In the genomic region with DNA sequence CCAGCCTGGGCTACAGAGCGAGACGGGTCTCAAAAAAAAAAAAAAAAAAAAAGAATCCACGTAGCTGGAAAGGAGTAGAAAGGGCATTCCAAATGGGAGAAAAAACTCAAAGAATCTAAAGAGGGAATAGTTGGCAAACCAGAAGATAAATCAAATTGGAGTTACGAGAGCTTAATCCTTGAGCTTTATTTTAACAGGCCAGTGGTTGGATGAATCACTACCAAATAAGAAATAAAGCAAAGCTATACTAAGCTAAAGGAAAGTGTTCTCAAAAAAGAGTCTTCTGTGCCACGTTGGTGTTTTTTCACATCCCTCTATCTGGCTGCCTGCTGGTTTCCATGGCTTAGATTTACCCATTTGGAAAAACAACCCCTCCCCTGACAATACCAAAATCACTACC, we compare ENCODE assay signal across 21 cellular contexts. TPM values are rescaled to one million over a fixed set of nuclear protein-coding genes. Genes with fewer than 3 reads are reported as not detected.
A peak's percentile ranks its signal among the peaks of the same experiment; 100 is the strongest.
DNase-seq lines count a peak whose midpoint lies in the region; ATAC-seq and TF ChIP-seq lines count a peak whose summit lies in the region.
"Had no signal": no experiment of that assay in that cellular context is flagged by ENCODE, and none has a peak within 500 bp of the region (broad histone marks: within the 10 kb centered on the region; RNA-seq: fewer than 3 reads in every experiment).

No MANE protein-coding gene starts in this region.

- TF ChIP-seq POLR2A in esophagus squamous epithelium (IDR thresholded peaks at IDR 0.05): no peak

- H3K9me3 ChIP-seq in MG63 (no peaks in the 10 kb centered on the region), esophagus squamous epithelium (no peaks in the 10 kb centered on the region), left ventricle myocardium inferior (replicated peaks) (no peaks in the 10 kb centered on the region)
- H3K9me3 ChIP-seq: BE2C, breast epithelium had no signal

- TF ChIP-seq CTCF in fibroblast of mammary gland (conservative IDR thresholded peaks at IDR 0.05; ENCODE audit: control insufficient read depth, insufficient read depth, low read depth, low read length): no peak
- TF ChIP-seq CTCF in esophagus squamous epithelium (IDR thresholded peaks at IDR 0.05): no peak
- no peak for TF ChIP-seq CTCF in left ventricle myocardium inferior (IDR thresholded peaks at IDR 0.05; ENCODE audit: borderline replicate concordance)

- no peak overlapping the region for H3K4me3 ChIP-seq in MG63
- no peak overlapping the region for H3K4me3 ChIP-seq in fibroblast of mammary gland (ENCODE audit: control insufficient read depth, low read depth, low read length)
- H3K4me3 ChIP-seq in esophagus squamous epithelium: no peak overlapping the region
- no peak overlapping the region for H3K4me3 ChIP-seq in left ventricle myocardium inferior
- H3K4me3 ChIP-seq: breast epithelium had no signal

- WGBS in esophagus squamous epithelium, 2 donors: 26 to 45% methylated on average over 4 to 5 of the region's 5 CpGs

- H3K36me3 ChIP-seq in MG63: no peaks in the 10 kb centered on the region; the same call in 1 of the 2 replicates
- no peaks in the 10 kb centered on the region for H3K36me3 ChIP-seq in esophagus squamous epithelium
- H3K36me3 ChIP-seq in left ventricle myocardium inferior: no peaks in the 10 kb centered on the region
- H3K36me3 ChIP-seq: BE2C, breast epithelium, WERI-Rb-1 had no signal

- no peaks in the 10 kb centered on the region for H3K27me3 ChIP-seq in MG63
- no peaks in the 10 kb centered on the region for H3K27me3 ChIP-seq in esophagus squamous epithelium
- H3K27me3 ChIP-seq in left ventricle myocardium inferior (ENCODE audit: low read depth): no peaks in the 10 kb centered on the region
- H3K27me3 ChIP-seq: BE2C, breast epithelium had no signal

- peak overlapping the region in 2 of 4 donors; percentile 3 to 36 for H3K27ac ChIP-seq in esophagus squamous epithelium
- no peak overlapping the region for H3K27ac ChIP-seq in left ventricle myocardium inferior (replicated peaks)
- H3K27ac ChIP-seq: WERI-Rb-1 had no signal

- DNase-seq in AG08396 (ENCODE audit: low spot score): peak; percentile 21
- DNase-seq in MG63: peak; percentile 27
- DNase-seq in fibroblast of mammary gland (ENCODE audit: low read depth): peak; percentile 80
- peak; percentile 24 for DNase-seq in renal cortical epithelial cell (ENCODE audit: low read depth)
- no peak for DNase-seq in DMS53 treated with DMSO at 0.1 percent for 48 hours (lab: John Stamatoyannopoulos, UW; ENCODE audit: unreplicated experiment)
- no peak for DNase-seq in esophagus squamous epithelium (lab: John Stamatoyannopoulos, UW)
- DNase-seq in left ventricle myocardium inferior: no peak
- DNase-seq: activated gamma-delta T cell treated with Interleukin-2 at 50 U/mL for 16 hours; BE2C; endodermal cell; head of caudate nucleus; Kasumi-1; naive B cell; NCI-H1694 treated with DMSO at 0.1 percent for 48 hours; NCI-H524 treated with DMSO at 0.1 percent for 48 hours; OCI-M1; retina; stimulated activated CD4-positive, alpha-beta T cell treated with anti-CD3 and anti-CD28 coated beads, Interleukin-2, amount 100 ng/mL, for 48 hours; WERI-Rb-1 had no signal

- no peak for ATAC-seq in HG02840 (IDR thresholded peaks at IDR 0.05; ENCODE audit: low FRiP score, unreplicated experiment)

- H3K4me1 ChIP-seq in esophagus squamous epithelium (peaks cover 13 to 95% (median 21%) of the 10 kb centered on the region in 3 donors), left ventricle myocardium inferior (peaks cover 97% of the 10 kb centered on the region)
- H3K4me1 ChIP-seq: BE2C had no signal

- intact Hi-C loops in esophagus squamous epithelium (cut with DNase I): no loop called here
- intact Hi-C loops in left ventricle myocardium inferior (cut with micrococcal nuclease): no loop called here

RNA-seq across cellular contexts. Expression of a gene that starts 14.0 kb away (rescaled TPM):
- total RNA-seq in MG63 (2014; rRNA removed; shearing (Covaris generic); ENCODE audit: low replicate concordance): 21.1 and 42.2 TPM in 2 replicates
- total RNA-seq in renal cortical epithelial cell: 51.2 and 67.7 TPM in 2 replicates
- 10 to 100 TPM; 31.8 to 50.0 (median 44.5) TPM for total RNA-seq in esophagus squamous epithelium
- total RNA-seq in left ventricle myocardium inferior: 29.3 TPM

Comparison
In these comparisons a context has a peak if more than half of its experiments do, and no peak if none do; other contexts are left out.
1. DNase-seq: peak in AG08396 (single experiment), MG63 (single experiment), fibroblast of mammary gland (single experiment) and renal cortical epithelial cell (single experiment); none in DMS53 treated with DMSO at 0.1 percent for 48 hours (single experiment), esophagus squamous epithelium (single experiment) and left ventricle myocardium inferior (single experiment).